ENCODE assay signal across 8 cellular contexts in genomic region chr1:153944822-153945117, GRCh38. TPM values are rescaled to one million over a fixed set of nuclear protein-coding genes. Genes with fewer than 3 reads are reported as not detected.
DNase-seq lines count a peak whose midpoint lies in the region; ATAC-seq, FAIRE-seq and TF ChIP-seq lines count a peak whose summit lies in the region.

No MANE protein-coding gene starts in this region.

- H3K27ac ChIP-seq in heart right ventricle (peak overlapping the region; percentile 97 to 100 (median 100)), astrocyte (ENCODE audit: low read depth, low read length) (no peak overlapping the region), mucosa of rectum (ENCODE audit: low read depth in 2 of 2, low read length in 2 of 2) (peak overlapping the region; percentile 89 to 97), urinary bladder (ENCODE audit: low read depth) (peak overlapping the region; percentile 59)

- peaks cover 10% of the 10 kb centered on the region for H3K36me3 Mint-ChIP-seq in astrocyte (ENCODE audit: low read depth, unreplicated experiment)

- DNase-seq in heart right ventricle = no peak
- DNase-seq in left ventricle myocardium superior = no peak
- no peak for DNase-seq in astrocyte (ENCODE audit: low read depth)
- no peak for DNase-seq in NCI-H82 (lab: John Stamatoyannopoulos, UW)
- no peak for DNase-seq in NCI-H1930 (lab: John Stamatoyannopoulos, UW)
- no peak for DNase-seq in GM19240 (ENCODE audit: insufficient read length, low spot score)

- H3K4me1 ChIP-seq in heart right ventricle (peaks cover 5 to 44% (median 30%) of the 10 kb centered on the region in 9 donors), astrocyte (ENCODE audit: insufficient read depth, low read length) (peaks cover 9% of the 10 kb centered on the region), mucosa of rectum (ENCODE audit: control insufficient read depth in 2 of 2, insufficient read depth in 2 of 2, low read length in 2 of 2) (peaks cover 17 to 20% of the 10 kb centered on the region in 2 donors), urinary bladder (ENCODE audit: insufficient read depth) (no peaks in the 10 kb centered on the region)

- peak in 1 of 8 donors; percentile 0 for ATAC-seq in heart right ventricle
- no peak for ATAC-seq in left ventricle myocardium superior

- H3K36me3 ChIP-seq in heart right ventricle (peaks cover 0 to 67% (median 24%) of the 10 kb centered on the region in 9 donors), astrocyte (ENCODE audit: insufficient read depth, low read length) (peaks cover 6% of the 10 kb centered on the region), mucosa of rectum (ENCODE audit: control insufficient read depth in 2 of 2, insufficient read depth in 2 of 2, low read length in 2 of 2) (peaks cover 34 to 50% of the 10 kb centered on the region in 2 donors), urinary bladder (ENCODE audit: insufficient read depth) (peaks cover 5% of the 10 kb centered on the region)

- H3K4me3 ChIP-seq in heart right ventricle (peak overlapping the region in 9 of 10 donors; percentile 78 to 99 (median 91)), astrocyte (ENCODE audit: insufficient read depth, low read depth, low read length) (no peak overlapping the region), mucosa of rectum (ENCODE audit: low read length in 2 of 2) (peak overlapping the region; percentile 88), urinary bladder (ENCODE audit: low read depth, low read length) (peak overlapping the region; percentile 94)

- H3K27ac Mint-ChIP-seq in astrocyte (ENCODE audit: unreplicated experiment) = peak overlapping the region; percentile 58

- WGBS in heart right ventricle, 2 donors = 62 to 73% methylated on average over 3 of the region's 3 CpGs
- WGBS in urinary bladder = 67% methylated on average over 3 of the region's 3 CpGs

- H3K27me3 Mint-ChIP-seq in astrocyte (ENCODE audit: low read depth, unreplicated experiment) = no peaks in the 10 kb centered on the region

- H4K20me1 ChIP-seq in astrocyte (ENCODE audit: insufficient read depth, low read length) = no peaks in the 10 kb centered on the region

- no peaks in the 10 kb centered on the region for H3K27me3 ChIP-seq in heart right ventricle
- no peaks in the 10 kb centered on the region for H3K27me3 ChIP-seq in astrocyte (ENCODE audit: insufficient read depth, low read length)
- no peaks in the 10 kb centered on the region for H3K27me3 ChIP-seq in mucosa of rectum (ENCODE audit: control insufficient read depth in 2 of 2, insufficient read depth in 2 of 2, low read length in 2 of 2)

- TF ChIP-seq CTCF in heart right ventricle (IDR thresholded peaks at IDR 0.05) (no peak), astrocyte (IDR thresholded peaks at IDR 0.05; ENCODE audit: insufficient read depth, low read depth, low read length) (no peak)

- H3K4me3 Mint-ChIP-seq in astrocyte (ENCODE audit: unreplicated experiment) = peak overlapping the region; percentile 90

- H3K9me3 Mint-ChIP-seq in astrocyte (ENCODE audit: unreplicated experiment) = no peaks in the 10 kb centered on the region

- no peaks in the 10 kb centered on the region for H3K9me3 ChIP-seq in heart right ventricle
- H3K9me3 ChIP-seq in astrocyte (ENCODE audit: insufficient read depth, low read depth, low read length) = no peaks in the 10 kb centered on the region
- H3K9me3 ChIP-seq in mucosa of rectum (ENCODE audit: control insufficient read depth in 2 of 2, low read length in 2 of 2) = no peaks in the 10 kb centered on the region

- intact Hi-C loops in heart right ventricle (cut with DNase I) = loop anchor here in 6 of 10 donors (2.0 to 10.0 kb wide), 6 partner anchors 22 to 150 kb away; partner anchors contain the start of gene GATAD2B (in 3 of the 6)
- intact Hi-C loops in left ventricle myocardium superior (cut with micrococcal nuclease) = no loop called here

- H3K4me2 ChIP-seq in astrocyte (ENCODE audit: low read length) = peak overlapping the region; percentile 96

- no peak for FAIRE-seq in astrocyte (lab: Jason Lieb, UNC)

- no peak overlapping the region for H2AFZ ChIP-seq in astrocyte (ENCODE audit: low read depth, low read length)

- H3K4me1 Mint-ChIP-seq in astrocyte (ENCODE audit: low read depth, unreplicated experiment) = peaks cover 6% of the 10 kb centered on the region

- peaks cover 26% of the 10 kb centered on the region for H3K79me2 ChIP-seq in astrocyte (ENCODE audit: insufficient read depth, low read length)

- peak overlapping the region; percentile 85 for H3K9ac ChIP-seq in astrocyte (ENCODE audit: low read length)
- H3K9ac ChIP-seq in mucosa of rectum (ENCODE audit: low read depth in 1 of 2, low read length in 2 of 2) = peak overlapping the region; percentile 82 to 88

RNA-seq across cellular contexts. Expression of gene DENND4B, which starts 1.7 kb away (rescaled TPM):
- total RNA-seq in heart right ventricle = 10 to 100 TPM; 29.4 to 60.4 (median 39.0) TPM
- polyA plus RNA-seq in heart right ventricle = 10 to 100 TPM; 23.7 to 68.2 TPM
- 51.7 TPM for total RNA-seq in left ventricle myocardium superior
- total RNA-seq in astrocyte = 31.3 and 32.2 TPM in 2 replicates
- total RNA-seq in urinary bladder = 18.3 TPM
- 25.1 TPM for polyA plus RNA-seq in urinary bladder

RNA-seq across cellular contexts. Expression of gene CRTC2, which starts 13.6 kb away (rescaled TPM):
- 10 to 100 TPM; 14.6 to 25.6 (median 18.0) TPM for total RNA-seq in heart right ventricle
- 10 to 100 TPM; 19.2 to 50.5 TPM for polyA plus RNA-seq in heart right ventricle
- 21.2 TPM for total RNA-seq in left ventricle myocardium superior
- total RNA-seq in astrocyte = 38.3 and 38.4 TPM in 2 replicates
- 4.3 TPM for total RNA-seq in urinary bladder
- 29.8 TPM for polyA plus RNA-seq in urinary bladder

RNA-seq across cellular contexts. Expression of gene SLC39A1, which starts 18.6 kb away (rescaled TPM):
- 10 to 100 TPM; 27.6 to 63.0 (median 34.3) TPM for total RNA-seq in heart right ventricle
- 100 to 1,000 TPM in 1 of 2 donors, 10 to 100 TPM in 1; 24.6 to 102 TPM for polyA plus RNA-seq in heart right ventricle
- 45.8 TPM for total RNA-seq in left ventricle myocardium superior
- total RNA-seq in astrocyte = 90.2 and 91.7 TPM in 2 replicates
- total RNA-seq in urinary bladder = 42.6 TPM
- 121 TPM for polyA plus RNA-seq in urinary bladder

RNA-seq across cellular contexts. Expression of gene GATAD2B, which starts 22.0 kb away (rescaled TPM):
- total RNA-seq in heart right ventricle (10 to 100 TPM; 32.9 to 52.6 (median 42.7) TPM), left ventricle myocardium superior (34.6 TPM), astrocyte (48.4 and 56.9 TPM in 2 replicates), urinary bladder (11.5 TPM)
- polyA plus RNA-seq in heart right ventricle (1 to 10 TPM; 3.9 to 7.0 TPM), urinary bladder (8.5 TPM)

RNA-seq across cellular contexts. Expression of gene CREB3L4, which starts 22.9 kb away (rescaled TPM):
- total RNA-seq in heart right ventricle (1 to 10 TPM; 2.9 to 8.5 (median 4.1) TPM), left ventricle myocardium superior (5.0 TPM), astrocyte (5.3 and 6.1 TPM in 2 replicates), urinary bladder (8.7 TPM)
- polyA plus RNA-seq in heart right ventricle (1 to 10 TPM; 5.6 to 7.6 TPM), urinary bladder (12.2 TPM)
